23 cellular contexts compared by ENCODE assay signal in the genomic region with DNA sequence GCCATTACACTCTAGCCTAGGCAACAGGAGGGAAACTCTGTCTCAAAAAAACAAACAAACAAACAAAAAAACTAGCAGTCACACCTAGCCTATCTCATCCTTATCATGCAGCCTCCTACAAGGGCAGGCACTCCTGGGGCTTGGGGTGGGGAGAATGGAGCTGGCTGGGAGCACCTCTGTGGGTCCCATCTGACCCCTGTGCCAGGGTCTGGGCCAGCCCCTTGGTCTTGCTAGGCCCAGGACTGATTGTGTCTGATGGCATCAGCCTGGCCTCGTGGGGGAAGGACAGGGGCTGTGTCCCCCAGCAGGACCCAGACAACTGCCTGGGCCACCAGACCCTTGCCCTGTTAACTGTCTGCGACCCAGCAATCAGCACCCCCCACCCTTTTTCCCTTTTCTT. TPM values are rescaled to one million over a fixed set of nuclear protein-coding genes. Genes with fewer than 3 reads are reported as not detected.
DNase-seq lines count a peak whose midpoint lies in the region; ATAC-seq, FAIRE-seq and TF ChIP-seq lines count a peak whose summit lies in the region.
"Had no signal": no experiment of that assay in that cellular context is flagged by ENCODE, and none has a peak within 500 bp of the region (broad histone marks: within the 10 kb centered on the region; RNA-seq: fewer than 3 reads in every experiment).

No MANE protein-coding gene starts in this region.

- H3K4me1 ChIP-seq in kidney (ENCODE audit: control insufficient read depth in 1 of 2, insufficient read depth in 1 of 2, low read depth in 1 of 2, low read length in 2 of 2) (peaks cover 0 to 25% of the 10 kb centered on the region in 2 donors), stomach (peaks cover 57 to 84% (median 72%) of the 10 kb centered on the region in 4 donors), PC-3 (ENCODE audit: insufficient read depth, low read length) (peaks cover 12% of the 10 kb centered on the region)

- peak overlapping the region; percentile 2 for H3K27ac Mint-ChIP-seq in activated T-helper 1 cell treated with anti-CD3 and anti-CD28 coated beads, Interleukin-12 subunit alpha, Interleukin-12 subunit beta, Interleukin-2, Interleukin-4 antibody, amounts not matched to agents 30 ng/mL and 10 ng/mL and 1 ng/mL, durations not matched to agents 14 hours and 24 hours and 36 hours
- H3K27ac Mint-ChIP-seq in effector memory CD8-positive, alpha-beta T cell, result peak overlapping the region in 1 of 2 donors; percentile 75
- H3K27ac Mint-ChIP-seq: CD8-positive, alpha-beta T cell; IgD-negative memory B cell had no signal

- H3K4me2 ChIP-seq in PC-3 (ENCODE audit: low read length), result no peak overlapping the region

- peaks cover 0 to 16% (median 4%) of the 10 kb centered on the region in 3 donors for H3K27me3 ChIP-seq in stomach
- H3K27me3 ChIP-seq in PC-3 (ENCODE audit: low read length), result no peaks in the 10 kb centered on the region
- H3K27me3 ChIP-seq: Peyer's patch, SJSA1 had no signal

- peaks cover 4% of the 10 kb centered on the region for H3K27me3 Mint-ChIP-seq in activated T-helper 1 cell treated with anti-CD3 and anti-CD28 coated beads, Interleukin-12 subunit alpha, Interleukin-12 subunit beta, Interleukin-2, Interleukin-4 antibody, amounts not matched to agents 30 ng/mL and 10 ng/mL and 1 ng/mL, durations not matched to agents 14 hours and 24 hours and 36 hours (ENCODE audit: insufficient read depth)
- H3K27me3 Mint-ChIP-seq in effector memory CD8-positive, alpha-beta T cell, result no peaks in the 10 kb centered on the region

- H3K27ac ChIP-seq in C4-2B (peak overlapping the region; percentile 87), kidney (ENCODE audit: low read depth in 2 of 2, low read length in 2 of 2) (no peak overlapping the region), stomach (peak overlapping the region in 3 of 5 donors; percentile 44 to 86 (median 46)), PC-3 (ENCODE audit: low read length) (no peak overlapping the region)
- H3K27ac ChIP-seq: Peyer's patch, SJSA1 had no signal

- CTCF ChIA-PET in PC-3 (lab: Charles Lee), result interaction anchor here (0.7 kb wide), 1 partner anchor 1669 kb away, joined by 3 read pairs; no protein-coding TSS in a partner anchor

- H3K9me3 ChIP-seq in kidney (ENCODE audit: control insufficient read depth in 1 of 2, low read length in 2 of 2), result no peaks in the 10 kb centered on the region
- no peaks in the 10 kb centered on the region for H3K9me3 ChIP-seq in stomach
- no peaks in the 10 kb centered on the region for H3K9me3 ChIP-seq in PC-3 (ENCODE audit: low read length)
- H3K9me3 ChIP-seq: Peyer's patch, SJSA1 had no signal

- no peak for DNase-seq in activated T-helper 1 cell treated with anti-CD3 and anti-CD28 coated beads, Interleukin-12 subunit alpha, Interleukin-12 subunit beta, Interleukin-2, Interleukin-4 antibody, amounts not matched to agents 30 ng/mL and 10 ng/mL and 1 ng/mL, durations not matched to agents 14 hours and 24 hours and 36 hours (ENCODE audit: low spot score)
- DNase-seq in kidney (peak; percentile 55), stomach (no peak), cerebellum (ENCODE audit: low spot score) (no peak), PC-3 (no peak), dedifferentiated amniotic fluid mesenchymal stem cell (ENCODE audit: extremely low spot score) (no peak)
- DNase-seq in effector memory CD8-positive, alpha-beta T cell, result no peak
- DNase-seq: Calu3; CD8-positive, alpha-beta T cell; DMS153; MV-4-11; NCI-H1105 treated with DMSO at 0.1 percent for 48 hours; NCI-H2029 treated with DMSO at 0.1 percent for 48 hours; NCI-H226; NCI-H774; NK-92 treated with Interleukin-12 subunit alpha and Interleukin-12 subunit beta, amount 100 ng/mL, for 24 hours; Peyer's patch had no signal

- no peak overlapping the region for H3K9ac ChIP-seq in kidney (ENCODE audit: low read length in 2 of 2)
- no peak overlapping the region for H3K9ac ChIP-seq in PC-3 (ENCODE audit: low read length)

- WGBS in stomach, 5 donors, result 61 to 90% (median 82%) methylated on average over 2 of the region's 2 CpGs

- ATAC-seq in effector memory CD8-positive, alpha-beta T cell (replicated peaks), result no peak
- no peak for ATAC-seq in PC-3
- ATAC-seq: CD8-positive, alpha-beta T cell had no signal

- no TSS peak for BruUV-seq in PC-3 (replicated peaks; lab: Mats Ljungman, UMichigan)

- no peak for TF ChIP-seq POLR2A in stomach (IDR thresholded peaks at IDR 0.05)

- H3K79me2 ChIP-seq in PC-3 (ENCODE audit: low read length), result peaks cover 45% of the 10 kb centered on the region

- POLR2A ChIA-PET in PC-3 (lab: Charles Lee; ENCODE audit: unreplicated experiment), result no interaction called here

- no peaks in the 10 kb centered on the region for H3K36me3 ChIP-seq in kidney (ENCODE audit: control insufficient read depth in 1 of 2, insufficient read depth in 2 of 2, low read length in 2 of 2)
- no peaks in the 10 kb centered on the region for H3K36me3 ChIP-seq in stomach
- no peaks in the 10 kb centered on the region for H3K36me3 ChIP-seq in PC-3 (ENCODE audit: low read depth, low read length)
- H3K36me3 ChIP-seq: Peyer's patch had no signal

- no peak for TF ChIP-seq CTCF in C4-2B (conservative IDR thresholded peaks at IDR 0.05)
- TF ChIP-seq CTCF in kidney (IDR thresholded peaks at IDR 0.05; ENCODE audit: borderline replicate concordance, extremely low read depth, insufficient read depth), result no peak
- no peak for TF ChIP-seq CTCF in stomach (IDR thresholded peaks at IDR 0.05)
- no peak for TF ChIP-seq CTCF in PC-3 (conservative IDR thresholded peaks at IDR 0.05; ENCODE audit: low read depth, low read length)

- H3K4me3 ChIP-seq in kidney (ENCODE audit: low read length in 2 of 2) (no peak overlapping the region), stomach (no peak overlapping the region), PC-3 (ENCODE audit: low read length) (no peak overlapping the region)
- H3K4me3 ChIP-seq: Peyer's patch, SJSA1 had no signal

- H4K20me1 ChIP-seq in PC-3 (ENCODE audit: low read length), result peaks cover 21% of the 10 kb centered on the region

- H3K9me3 Mint-ChIP-seq in activated T-helper 1 cell treated with anti-CD3 and anti-CD28 coated beads, Interleukin-12 subunit alpha, Interleukin-12 subunit beta, Interleukin-2, Interleukin-4 antibody, amounts not matched to agents 30 ng/mL and 10 ng/mL and 1 ng/mL, durations not matched to agents 14 hours and 24 hours and 36 hours, result no peaks in the 10 kb centered on the region
- no peaks in the 10 kb centered on the region for H3K9me3 Mint-ChIP-seq in effector memory CD8-positive, alpha-beta T cell
- H3K9me3 Mint-ChIP-seq: CD8-positive, alpha-beta T cell; IgD-negative memory B cell had no signal

- no peak for FAIRE-seq in kidney (lab: Jason Lieb, UNC)
- FAIRE-seq: G401.6, GM18507, H1 had no signal

- TF ChIP-seq EP300 in stomach (IDR thresholded peaks at IDR 0.05), result no peak

- H3K9me2 ChIP-seq in PC-3 (replicated peaks; ENCODE audit: low read length), result no peaks in the 10 kb centered on the region

- no peaks in the 10 kb centered on the region for H3K36me3 Mint-ChIP-seq in activated T-helper 1 cell treated with anti-CD3 and anti-CD28 coated beads, Interleukin-12 subunit alpha, Interleukin-12 subunit beta, Interleukin-2, Interleukin-4 antibody, amounts not matched to agents 30 ng/mL and 10 ng/mL and 1 ng/mL, durations not matched to agents 14 hours and 24 hours and 36 hours (ENCODE audit: low read depth)
- H3K36me3 Mint-ChIP-seq in effector memory CD8-positive, alpha-beta T cell (ENCODE audit: insufficient read depth), result peaks cover 10% of the 10 kb centered on the region
- H3K36me3 Mint-ChIP-seq: CD8-positive, alpha-beta T cell; IgD-negative memory B cell had no signal

- H3F3A ChIP-seq in PC-3 (ENCODE audit: low read length, unreplicated experiment), result no peaks in the 10 kb centered on the region

- H3K4me3 Mint-ChIP-seq in activated T-helper 1 cell treated with anti-CD3 and anti-CD28 coated beads, Interleukin-12 subunit alpha, Interleukin-12 subunit beta, Interleukin-2, Interleukin-4 antibody, amounts not matched to agents 30 ng/mL and 10 ng/mL and 1 ng/mL, durations not matched to agents 14 hours and 24 hours and 36 hours, result no peak overlapping the region
- H3K4me3 Mint-ChIP-seq in effector memory CD8-positive, alpha-beta T cell, result no peak overlapping the region
- H3K4me3 Mint-ChIP-seq: CD8-positive, alpha-beta T cell; IgD-negative memory B cell had no signal

- no peak overlapping the region for H2AFZ ChIP-seq in PC-3 (ENCODE audit: low read length)

- H3K4me1 Mint-ChIP-seq in activated T-helper 1 cell treated with anti-CD3 and anti-CD28 coated beads, Interleukin-12 subunit alpha, Interleukin-12 subunit beta, Interleukin-2, Interleukin-4 antibody, amounts not matched to agents 30 ng/mL and 10 ng/mL and 1 ng/mL, durations not matched to agents 14 hours and 24 hours and 36 hours (ENCODE audit: low read depth), result peaks cover 5% of the 10 kb centered on the region
- H3K4me1 Mint-ChIP-seq in effector memory CD8-positive, alpha-beta T cell (ENCODE audit: low read depth in 2 of 2), result peaks cover 16 to 18% of the 10 kb centered on the region in 2 donors

- intact Hi-C loops in activated T-helper 1 cell treated with anti-CD3 and anti-CD28 coated beads, Interleukin-12 subunit alpha, Interleukin-12 subunit beta, Interleukin-2, Interleukin-4 antibody, amounts not matched to agents 30 ng/mL and 10 ng/mL and 1 ng/mL, durations not matched to agents 14 hours and 24 hours and 36 hours (cut with micrococcal nuclease), result no loop called here
- intact Hi-C loops in kidney (cut with DNase I), result no loop called here
- intact Hi-C loops in stomach (cut with DNase I; ENCODE audit: low total_unique reads), result loop anchor here (10.0 kb wide), 1 partner anchor 102 kb away; the partner anchor contains the start of gene RAI1
- intact Hi-C loops in PC-3 (cut with micrococcal nuclease), result no loop called here

RNA-seq across cellular contexts. Expression of gene SREBF1, which starts 49.8 kb away (rescaled TPM):
- 167 and 172 TPM in 2 replicates for total RNA-seq in activated T-helper 1 cell treated with anti-CD3 and anti-CD28 coated beads, Interleukin-12 subunit alpha, Interleukin-12 subunit beta, Interleukin-2, Interleukin-4 antibody, amounts not matched to agents 30 ng/mL and 10 ng/mL and 1 ng/mL, durations not matched to agents 14 hours and 24 hours and 36 hours
- 48.3 TPM for total RNA-seq in kidney
- polyA plus RNA-seq in kidney (ENCODE audit: insufficient read depth, low read depth, low replicate concordance), result 37.6 TPM
- 100 to 1,000 TPM in 3 of 5 donors, 10 to 100 TPM in 2; 18.9 to 207 (median 126) TPM for total RNA-seq in stomach
- polyA plus RNA-seq in stomach, result 10 to 100 TPM; 13.1 to 64.5 (median 17.2) TPM
- 11.8 TPM for total RNA-seq in cerebellum
- total RNA-seq in PC-3 (2014; rRNA removed), result 167 and 194 TPM in 2 replicates

Comparison
In these comparisons a context has a peak if more than half of its experiments do, and no peak if none do; other contexts are left out.
1. H3K27ac ChIP-seq: peak in C4-2B (single experiment) and stomach (3 of 5); none in kidney (0 of 2) and PC-3 (single experiment).